1 cellular context compared by ENCODE assay signal in genomic region chr20:46520976-46521579, GRCh38.
TF ChIP-seq lines count a peak whose summit lies in the region.

No MANE protein-coding gene starts in this region.

TF ChIP-seq in HepG2, 621 proteins besides CTCF, POLR2A, EP300 and RAD21 (continued from another document and continues in another):
- TF ChIP-seq, protein P1, sequence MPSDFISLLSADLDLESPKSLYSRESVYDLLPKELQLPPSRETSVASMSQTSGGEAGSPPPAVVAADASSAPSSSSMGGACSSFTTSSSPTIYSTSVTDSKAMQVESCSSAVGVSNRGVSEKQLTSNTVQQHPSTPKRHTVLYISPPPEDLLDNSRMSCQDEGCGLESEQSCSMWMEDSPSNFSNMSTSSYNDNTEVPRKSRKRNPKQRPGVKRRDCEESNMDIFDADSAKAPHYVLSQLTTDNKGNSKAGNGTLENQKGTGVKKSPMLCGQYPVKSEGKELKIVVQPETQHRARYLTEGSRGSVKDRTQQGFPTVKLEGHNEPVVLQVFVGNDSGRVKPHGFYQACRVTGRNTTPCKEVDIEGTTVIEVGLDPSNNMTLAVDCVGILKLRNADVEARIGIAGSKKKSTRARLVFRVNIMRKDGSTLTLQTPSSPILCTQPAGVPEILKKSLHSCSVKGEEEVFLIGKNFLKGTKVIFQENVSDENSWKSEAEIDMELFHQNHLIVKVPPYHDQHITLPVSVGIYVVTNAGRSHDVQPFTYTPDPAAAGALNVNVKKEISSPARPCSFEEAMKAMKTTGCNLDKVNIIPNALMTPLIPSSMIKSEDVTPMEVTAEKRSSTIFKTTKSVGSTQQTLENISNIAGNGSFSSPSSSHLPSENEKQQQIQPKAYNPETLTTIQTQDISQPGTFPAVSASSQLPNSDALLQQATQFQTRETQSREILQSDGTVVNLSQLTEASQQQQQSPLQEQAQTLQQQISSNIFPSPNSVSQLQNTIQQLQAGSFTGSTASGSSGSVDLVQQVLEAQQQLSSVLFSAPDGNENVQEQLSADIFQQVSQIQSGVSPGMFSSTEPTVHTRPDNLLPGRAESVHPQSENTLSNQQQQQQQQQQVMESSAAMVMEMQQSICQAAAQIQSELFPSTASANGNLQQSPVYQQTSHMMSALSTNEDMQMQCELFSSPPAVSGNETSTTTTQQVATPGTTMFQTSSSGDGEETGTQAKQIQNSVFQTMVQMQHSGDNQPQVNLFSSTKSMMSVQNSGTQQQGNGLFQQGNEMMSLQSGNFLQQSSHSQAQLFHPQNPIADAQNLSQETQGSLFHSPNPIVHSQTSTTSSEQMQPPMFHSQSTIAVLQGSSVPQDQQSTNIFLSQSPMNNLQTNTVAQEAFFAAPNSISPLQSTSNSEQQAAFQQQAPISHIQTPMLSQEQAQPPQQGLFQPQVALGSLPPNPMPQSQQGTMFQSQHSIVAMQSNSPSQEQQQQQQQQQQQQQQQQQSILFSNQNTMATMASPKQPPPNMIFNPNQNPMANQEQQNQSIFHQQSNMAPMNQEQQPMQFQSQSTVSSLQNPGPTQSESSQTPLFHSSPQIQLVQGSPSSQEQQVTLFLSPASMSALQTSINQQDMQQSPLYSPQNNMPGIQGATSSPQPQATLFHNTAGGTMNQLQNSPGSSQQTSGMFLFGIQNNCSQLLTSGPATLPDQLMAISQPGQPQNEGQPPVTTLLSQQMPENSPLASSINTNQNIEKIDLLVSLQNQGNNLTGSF (CRISPR knock-in tag; IDR thresholded peaks at IDR 0.05) = no peak
- TF ChIP-seq ZNF839 (CRISPR knock-in tag; IDR thresholded peaks at IDR 0.05; ENCODE audit: borderline replicate concordance) (no peak), ZNF607 (CRISPR knock-in tag; IDR thresholded peaks at IDR 0.05; ENCODE audit: borderline replicate concordance) (no peak), UBTF (CRISPR knock-in tag; IDR thresholded peaks at IDR 0.05) (no peak), MAFK (conservative IDR thresholded peaks at IDR 0.05 in 1 of 2, IDR thresholded peaks at IDR 0.05 in 1 of 2; ENCODE audit: low read length in 2 of 2) (peak in 1 of 2 experiments; percentile 37; a peak in 1 of 4 replicates), ZNF567 (CRISPR knock-in tag; IDR thresholded peaks at IDR 0.05; ENCODE audit: borderline replicate concordance) (no peak), ZNF790 (CRISPR knock-in tag; IDR thresholded peaks at IDR 0.05; ENCODE audit: borderline replicate concordance) (no peak), SAFB2 (CRISPR knock-in tag; IDR thresholded peaks at IDR 0.05; ENCODE audit: borderline replicate concordance, low read depth) (no peak), FOXK2 (IDR thresholded peaks at IDR 0.05) (no peak), KIAA2018 (CRISPR knock-in tag; IDR thresholded peaks at IDR 0.05; ENCODE audit: borderline replicate concordance) (no peak), REL (CRISPR knock-in tag; conservative IDR thresholded peaks at IDR 0.05) (no peak), CCDC6 (CRISPR knock-in tag; IDR thresholded peaks at IDR 0.05) (peak; percentile 66; the same call in 1 of the 2 replicates), ZNF605 (CRISPR knock-in tag; IDR thresholded peaks at IDR 0.05) (no peak), ZSCAN31 (CRISPR knock-in tag; IDR thresholded peaks at IDR 0.05; ENCODE audit: low read depth) (no peak), SPEN (CRISPR knock-in tag; IDR thresholded peaks at IDR 0.05; ENCODE audit: low read depth) (no peak), ZSCAN21 (CRISPR knock-in tag; IDR thresholded peaks at IDR 0.05; ENCODE audit: borderline replicate concordance) (no peak), ZBED4 (CRISPR knock-in tag; IDR thresholded peaks at IDR 0.05; ENCODE audit: borderline replicate concordance) (no peak), DDIT3 (CRISPR knock-in tag; IDR thresholded peaks at IDR 0.05) (no peak), ZNF775 (CRISPR knock-in tag; IDR thresholded peaks at IDR 0.05; ENCODE audit: borderline replicate concordance) (no peak), ISX (CRISPR knock-in tag; conservative IDR thresholded peaks at IDR 0.05) (no peak), ZNF652 (CRISPR knock-in tag; IDR thresholded peaks at IDR 0.05; ENCODE audit: borderline replicate concordance, low read depth) (peak; percentile 17; the same call in 1 of the 2 replicates), MBD4 (IDR thresholded peaks at IDR 0.05; ENCODE audit: borderline replicate concordance, low read length) (no peak), ZNF577 (CRISPR knock-in tag; IDR thresholded peaks at IDR 0.05; ENCODE audit: borderline replicate concordance, low read depth) (no peak), NR2F1 (CRISPR knock-in tag; IDR thresholded peaks at IDR 0.05) (no peak), NONO (IDR thresholded peaks at IDR 0.05) (no peak), NONO (CRISPR knock-in tag; conservative IDR thresholded peaks at IDR 0.05) (no peak)
- TF ChIP-seq, protein P2, sequence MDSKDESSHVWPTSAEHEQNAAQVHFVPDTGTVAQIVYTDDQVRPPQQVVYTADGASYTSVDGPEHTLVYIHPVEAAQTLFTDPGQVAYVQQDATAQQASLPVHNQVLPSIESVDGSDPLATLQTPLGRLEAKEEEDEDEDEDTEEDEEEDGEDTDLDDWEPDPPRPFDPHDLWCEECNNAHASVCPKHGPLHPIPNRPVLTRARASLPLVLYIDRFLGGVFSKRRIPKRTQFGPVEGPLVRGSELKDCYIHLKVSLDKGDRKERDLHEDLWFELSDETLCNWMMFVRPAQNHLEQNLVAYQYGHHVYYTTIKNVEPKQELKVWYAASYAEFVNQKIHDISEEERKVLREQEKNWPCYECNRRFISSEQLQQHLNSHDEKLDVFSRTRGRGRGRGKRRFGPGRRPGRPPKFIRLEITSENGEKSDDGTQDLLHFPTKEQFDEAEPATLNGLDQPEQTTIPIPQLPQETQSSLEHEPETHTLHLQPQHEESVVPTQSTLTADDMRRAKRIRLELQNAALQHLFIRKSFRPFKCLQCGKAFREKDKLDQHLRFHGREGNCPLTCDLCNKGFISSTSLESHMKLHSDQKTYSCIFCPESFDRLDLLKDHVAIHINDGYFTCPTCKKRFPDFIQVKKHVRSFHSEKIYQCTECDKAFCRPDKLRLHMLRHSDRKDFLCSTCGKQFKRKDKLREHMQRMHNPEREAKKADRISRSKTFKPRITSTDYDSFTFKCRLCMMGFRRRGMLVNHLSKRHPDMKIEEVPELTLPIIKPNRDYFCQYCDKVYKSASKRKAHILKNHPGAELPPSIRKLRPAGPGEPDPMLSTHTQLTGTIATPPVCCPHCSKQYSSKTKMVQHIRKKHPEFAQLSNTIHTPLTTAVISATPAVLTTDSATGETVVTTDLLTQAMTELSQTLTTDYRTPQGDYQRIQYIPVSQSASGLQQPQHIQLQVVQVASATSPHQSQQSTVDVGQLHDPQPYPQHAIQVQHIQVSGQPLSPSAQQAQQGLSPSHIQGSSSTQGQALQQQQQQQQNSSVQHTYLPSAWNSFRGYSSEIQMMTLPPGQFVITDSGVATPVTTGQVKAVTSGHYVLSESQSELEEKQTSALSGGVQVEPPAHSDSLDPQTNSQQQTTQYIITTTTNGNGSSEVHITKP (CRISPR knock-in tag; IDR thresholded peaks at IDR 0.05; ENCODE audit: low read depth) = no peak
- TF ChIP-seq, protein P3, sequence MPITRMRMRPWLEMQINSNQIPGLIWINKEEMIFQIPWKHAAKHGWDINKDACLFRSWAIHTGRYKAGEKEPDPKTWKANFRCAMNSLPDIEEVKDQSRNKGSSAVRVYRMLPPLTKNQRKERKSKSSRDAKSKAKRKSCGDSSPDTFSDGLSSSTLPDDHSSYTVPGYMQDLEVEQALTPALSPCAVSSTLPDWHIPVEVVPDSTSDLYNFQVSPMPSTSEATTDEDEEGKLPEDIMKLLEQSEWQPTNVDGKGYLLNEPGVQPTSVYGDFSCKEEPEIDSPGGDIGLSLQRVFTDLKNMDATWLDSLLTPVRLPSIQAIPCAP (CRISPR knock-in tag; IDR thresholded peaks at IDR 0.05; ENCODE audit: low read depth) = no peak
